ENCODE assay signal across 28 cellular contexts in the genomic region with DNA sequence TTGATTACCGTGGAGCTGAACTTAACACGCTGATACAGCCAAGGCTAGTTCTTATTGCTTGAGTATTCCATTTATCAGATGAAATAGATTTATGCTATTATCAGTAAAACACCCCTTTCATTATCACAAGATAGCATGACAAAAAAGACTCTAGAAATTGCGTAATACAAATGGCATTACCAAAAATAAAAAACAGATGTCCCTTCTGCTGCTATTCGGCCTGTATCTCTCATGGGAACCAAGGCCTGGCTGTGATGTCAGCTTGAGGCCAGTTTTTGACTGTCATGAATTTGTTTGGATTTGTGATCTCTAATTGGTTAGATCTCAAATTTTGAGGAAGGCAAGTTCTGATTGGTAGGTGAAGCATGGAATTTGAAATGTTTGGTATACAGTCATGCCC.
"Had no signal": no experiment of that assay in that cellular context is flagged by ENCODE, and none has a peak within 500 bp of the region (broad histone marks: within the 10 kb centered on the region; RNA-seq: fewer than 3 reads in every experiment).

No MANE protein-coding gene starts in this region.

- H3K4me3 ChIP-seq: ascending aorta, coronary artery, dorsolateral prefrontal cortex, left lung, lower lobe of right lung, neural progenitor cell, psoas muscle, stomach, suprapubic skin, tibial artery, upper lobe of right lung had no signal

- H3K9me3 ChIP-seq: ascending aorta, left lung, lower lobe of right lung, psoas muscle, stomach, suprapubic skin, tibial artery, upper lobe of right lung had no signal

- H3K9ac ChIP-seq: neural progenitor cell, parathyroid adenoma had no signal

- DNase-seq: activated CD4-positive, alpha-beta memory T cell treated with anti-CD3 and anti-CD28 coated beads for 36 hours; activated CD4-positive, alpha-beta T cell treated with anti-CD3 and anti-CD28 coated beads, Interleukin-2, amount 10 ng/mL, durations not matched to agents 24 days and 14 days; activated CD8-positive, alpha-beta memory T cell treated with anti-CD3 and anti-CD28 coated beads, Interleukin-2, amount 50 U/mL, for 4 hours; activated effector memory CD4-positive, alpha-beta T cell treated with anti-CD3 and anti-CD28 coated beads, Interleukin-2, amount 50 U/mL, for 16 hours; activated naive CD4-positive, alpha-beta T cell treated with anti-CD3 and anti-CD28 coated beads for 36 hours; activated naive CD8-positive, alpha-beta T cell treated with anti-CD3 and anti-CD28 coated beads for 36 hours; activated T-cell treated with anti-CD3 and anti-CD28 coated beads, Interleukin-2, amount 50 U/mL, for 1 hour; dorsolateral prefrontal cortex; effector memory CD4-positive, alpha-beta T cell; erythroblast; foreskin melanocyte; left lung; lower lobe of right lung; mesenchymal stem cell; natural killer cell; occipital lobe; psoas muscle; stimulated activated CD4-positive, alpha-beta T cell treated with anti-CD3 and anti-CD28 coated beads, Interleukin-15, amount 100 ng/mL, for 24 hours; stimulated activated CD4-positive, alpha-beta T cell treated with anti-CD3 and anti-CD28 coated beads, Interleukin-2, amount 100 ng/mL, for 24 hours; stimulated activated naive B cell treated with anti-CD40 and anti-IgM and Interleukin-4, amounts not matched to agents 10 μg/mL and 1 μg/mL and 100 μg/mL, for 72 hours; stomach; tibial artery; upper lobe of right lung had no signal

- H3K36me3 ChIP-seq: ascending aorta, left lung, lower lobe of right lung, neural progenitor cell, stomach, suprapubic skin, tibial artery, upper lobe of right lung had no signal

- H3K4me1 ChIP-seq: ascending aorta, left lung, lower lobe of right lung, neural progenitor cell, parathyroid adenoma, psoas muscle, stomach, suprapubic skin, tibial artery, upper lobe of right lung had no signal

- H3K27me3 ChIP-seq: ascending aorta, dorsolateral prefrontal cortex, left lung, neural progenitor cell, stomach, suprapubic skin, tibial artery, upper lobe of right lung had no signal
